Comparison of ENCODE assay signal across 1 cellular context in genomic region chr4:87843936-87844335, GRCh38.
TF ChIP-seq lines count a peak whose summit lies in the region.

No MANE protein-coding gene starts in this region.

TF ChIP-seq in WTC11, 78 proteins besides CTCF, POLR2A, EP300 and RAD21 (continued from another document):
- TF ChIP-seq CDX4 (CRISPR knock-in tag; IDR thresholded peaks at IDR 0.05; ENCODE audit: borderline replicate concordance) (no peak), JAZF1 (CRISPR knock-in tag; IDR thresholded peaks at IDR 0.05) (no peak), TEAD1 (CRISPR knock-in tag; IDR thresholded peaks at IDR 0.05) (no peak), FOXP4 (CRISPR knock-in tag; IDR thresholded peaks at IDR 0.05) (no peak), STAT6 (CRISPR knock-in tag; conservative IDR thresholded peaks at IDR 0.05; ENCODE audit: low read depth) (no peak), ZNF671 (CRISPR knock-in tag; IDR thresholded peaks at IDR 0.05) (no peak), ATF3 (CRISPR knock-in tag; conservative IDR thresholded peaks at IDR 0.05) (no peak), ATF2 (CRISPR knock-in tag; IDR thresholded peaks at IDR 0.05; ENCODE audit: borderline replicate concordance, low read depth) (no peak), NFYB (CRISPR knock-in tag; conservative IDR thresholded peaks at IDR 0.05; ENCODE audit: low read depth) (no peak), ERG (CRISPR knock-in tag; IDR thresholded peaks at IDR 0.05) (no peak), CREB1 (CRISPR knock-in tag; IDR thresholded peaks at IDR 0.05) (no peak), FOXP1 (CRISPR knock-in tag; IDR thresholded peaks at IDR 0.05; ENCODE audit: borderline replicate concordance) (no peak), FOXJ3 (CRISPR knock-in tag; IDR thresholded peaks at IDR 0.05; ENCODE audit: borderline replicate concordance) (no peak)
